In the genomic region with DNA sequence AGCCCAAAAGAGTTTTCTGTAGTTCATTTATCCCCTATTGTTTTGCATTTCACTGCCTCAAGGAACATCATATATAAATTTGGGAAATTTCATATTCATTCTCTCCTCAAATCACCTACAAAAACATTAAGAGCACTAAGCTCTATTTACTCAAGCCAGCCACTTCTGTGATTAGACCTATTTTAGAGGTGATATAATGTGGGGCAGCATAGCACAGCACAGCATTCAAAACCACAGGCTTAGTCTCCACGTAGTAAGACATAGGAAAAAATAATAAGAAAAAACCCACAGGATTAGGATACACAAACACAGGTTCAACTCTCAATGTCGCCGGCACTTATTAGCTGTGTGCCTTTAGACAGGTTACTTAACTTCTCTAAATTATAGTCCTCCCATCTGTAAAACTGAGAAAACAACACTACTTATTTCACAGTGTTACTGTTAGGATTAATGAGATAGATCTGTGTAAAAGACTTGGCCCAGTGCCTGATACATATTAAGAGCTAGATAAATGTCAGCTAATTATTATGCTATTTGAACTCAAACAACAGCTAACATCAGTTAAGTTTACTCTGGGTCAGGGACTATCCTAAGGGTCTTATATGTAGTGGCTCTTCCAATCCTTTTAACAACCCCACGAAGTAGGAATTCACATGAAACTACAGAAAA, we compare ENCODE assay signal across 10 cellular contexts. TPM values are rescaled to one million over a fixed set of nuclear protein-coding genes. Genes with fewer than 3 reads are reported as not detected.
DNase-seq lines count a peak whose midpoint lies in the region; ATAC-seq and TF ChIP-seq lines count a peak whose summit lies in the region.
"Had no signal": no experiment of that assay in that cellular context is flagged by ENCODE, and none has a peak within 500 bp of the region (broad histone marks: within the 10 kb centered on the region; RNA-seq: fewer than 3 reads in every experiment).

No MANE protein-coding gene starts in this region.

- H3K4me3 ChIP-seq in PC-3 (ENCODE audit: low read length), result no peak overlapping the region
- H3K4me3 ChIP-seq in psoas muscle, result no peak overlapping the region
- H3K4me3 ChIP-seq: right lobe of liver had no signal

- no peak for ATAC-seq in PC-3
- no peak for ATAC-seq in psoas muscle

- WGBS in psoas muscle, 3 donors, result 85 to 92% (median 90%) methylated on average over 4 of the region's 4 CpGs

- no peak overlapping the region for H3K9ac ChIP-seq in PC-3 (ENCODE audit: low read length)

- intact Hi-C loops in PC-3 (cut with micrococcal nuclease), result loop anchor here (5.0 kb wide), 1 partner anchor 215 kb away; no protein-coding TSS in a partner anchor
- intact Hi-C loops in psoas muscle (cut with DNase I), result loop anchor here in 1 of 2 donors (5.0 kb wide), 1 partner anchor 75 kb away; no protein-coding TSS in a partner anchor

- H3K27me3 ChIP-seq in PC-3 (ENCODE audit: low read length) (no peaks in the 10 kb centered on the region), psoas muscle (ENCODE audit: insufficient read depth in 3 of 3, low read length in 2 of 3) (no peaks in the 10 kb centered on the region)
- H3K27me3 ChIP-seq: right lobe of liver had no signal

- peaks cover 12% of the 10 kb centered on the region for H4K20me1 ChIP-seq in PC-3 (ENCODE audit: low read length)

- no peaks in the 10 kb centered on the region for H3K36me3 ChIP-seq in PC-3 (ENCODE audit: low read depth, low read length)
- H3K36me3 ChIP-seq in psoas muscle (ENCODE audit: insufficient read depth in 1 of 2, low read depth in 1 of 2), result no peaks in the 10 kb centered on the region
- H3K36me3 ChIP-seq: right lobe of liver had no signal

- no peaks in the 10 kb centered on the region for H3F3A ChIP-seq in PC-3 (ENCODE audit: low read length, unreplicated experiment)

- H3K4me1 ChIP-seq in PC-3 (ENCODE audit: insufficient read depth, low read length), result peaks cover 45% of the 10 kb centered on the region
- peaks cover 66% of the 10 kb centered on the region for H3K4me1 ChIP-seq in psoas muscle

- CTCF ChIA-PET in PC-3 (lab: Charles Lee), result interaction anchor here (0.8 to 1.0 kb wide), 2 partner anchors 25 to 155 kb away, joined by 3 read pairs; no protein-coding TSS in a partner anchor

- H2AFZ ChIP-seq in PC-3 (ENCODE audit: low read length), result peak overlapping the region; percentile 18; the same call in 1 of the 2 replicates

- BruUV-seq in PC-3 (replicated peaks; lab: Mats Ljungman, UMichigan), result TSS peak; percentile 27

- peak; percentile 39 for DNase-seq in NCI-H2196 (lab: John Stamatoyannopoulos, UW; ENCODE audit: unreplicated experiment)
- DNase-seq in NCI-H2196 treated with DMSO at 0.1 percent for 48 hours (lab: John Stamatoyannopoulos, UW; ENCODE audit: unreplicated experiment), result no peak
- no peak for DNase-seq in PC-3
- no peak for DNase-seq in epithelial cell of prostate (ENCODE audit: low read depth, low spot score)
- DNase-seq in psoas muscle, result no peak
- DNase-seq in KG1 (lab: John Stamatoyannopoulos, UW), result no peak
- no peak for DNase-seq in HCEC 1CT
- no peak for DNase-seq in anterior cingulate cortex (lab: John Stamatoyannopoulos, UW)
- DNase-seq: NCI-H510A treated with DMSO at 0.1 percent for 48 hours, right lobe of liver had no signal

- peaks cover 92% of the 10 kb centered on the region for H3K79me2 ChIP-seq in PC-3 (ENCODE audit: low read length)

- peak overlapping the region; percentile 17 for H3K27ac ChIP-seq in PC-3 (ENCODE audit: low read length)
- H3K27ac ChIP-seq in epithelial cell of prostate, result peak overlapping the region; percentile 65
- H3K27ac ChIP-seq in psoas muscle, result peak overlapping the region; percentile 53
- H3K27ac ChIP-seq: right lobe of liver had no signal

- peak overlapping the region; percentile 56 for H3K4me2 ChIP-seq in PC-3 (ENCODE audit: low read length)

- POLR2A ChIA-PET in PC-3 (lab: Charles Lee; ENCODE audit: unreplicated experiment), result interaction anchor here (0.5 to 0.7 kb wide), 5 partner anchors 17 to 373 kb away, joined by 3 to 5 read pairs (median 4); no protein-coding TSS in a partner anchor

- no peaks in the 10 kb centered on the region for H3K9me2 ChIP-seq in PC-3 (replicated peaks; ENCODE audit: low read length)

- TF ChIP-seq CTCF in PC-3 (conservative IDR thresholded peaks at IDR 0.05; ENCODE audit: low read depth, low read length), result no peak
- no peak for TF ChIP-seq CTCF in psoas muscle (IDR thresholded peaks at IDR 0.05)

- H3K9me3 ChIP-seq in PC-3 (ENCODE audit: low read length), result no peaks in the 10 kb centered on the region
- H3K9me3 ChIP-seq in psoas muscle, result no peaks in the 10 kb centered on the region
- H3K9me3 ChIP-seq: right lobe of liver had no signal

RNA-seq across cellular contexts. Expression of a gene that starts 20.3 kb away (rescaled TPM):
- 17.5 and 21.0 TPM in 2 replicates for total RNA-seq in PC-3 (2014; rRNA removed)
- total RNA-seq in psoas muscle, result 10 to 100 TPM; 74.3 to 86.3 (median 78.7) TPM
- 10 to 100 TPM in 2 of 3 donors, 1 to 10 TPM in 1; 9.1 to 74.7 (median 24.4) TPM for polyA plus RNA-seq in psoas muscle

RNA-seq across cellular contexts. Expression of a gene that starts 58.7 kb away (rescaled TPM):
- total RNA-seq in PC-3 (2014; rRNA removed) (19.0 and 19.9 TPM in 2 replicates), psoas muscle (10 to 100 TPM; 12.6 to 17.3 (median 13.6) TPM)
- 10 to 100 TPM in 2 of 3 donors, 1 to 10 TPM in 1; 6.8 to 12.5 (median 10.1) TPM for polyA plus RNA-seq in psoas muscle
